In genomic region chr7:155206286-155207020, GRCh38 we compare ENCODE assay signal across 8 cellular contexts.
DNase-seq lines count a peak whose midpoint lies in the region; ATAC-seq and TF ChIP-seq lines count a peak whose summit lies in the region.

No MANE protein-coding gene starts in this region.

- ATAC-seq in GM19351 (IDR thresholded peaks at IDR 0.05; ENCODE audit: unreplicated experiment) = peak; percentile 43
- ATAC-seq in HG03571 (IDR thresholded peaks at IDR 0.05; ENCODE audit: unreplicated experiment) = peak; percentile 37
- ATAC-seq in mucosa of descending colon = peak; percentile 41

- no peak for TF ChIP-seq CTCF in mucosa of descending colon (IDR thresholded peaks at IDR 0.05)

- peak; percentile 48 for DNase-seq in AG08395 (ENCODE audit: low spot score)
- peak in 3 of 4 experiments; percentile 28 to 53 (median 48) for DNase-seq in activated CD4-positive, CD25-positive, alpha-beta regulatory T cell (lab: John Stamatoyannopoulos, UW)
- peak; percentile 47 for DNase-seq in central memory CD4-positive, alpha-beta T cell
- peak; percentile 46 to 75 (median 51) for DNase-seq in mucosa of descending colon
- DNase-seq in stimulated activated CD8-positive, alpha-beta memory T cell treated with anti-CD3 and anti-CD28 coated beads, Interleukin-7, amount 100 ng/mL, for 48 hours (ENCODE audit: extremely low read depth in 1 of 2, low read depth in 1 of 2) = peak; percentile 21 to 79
- no peak for DNase-seq in 8988T

- H3K4me1 ChIP-seq in mucosa of descending colon (ENCODE audit: low read depth) = no peaks in the 10 kb centered on the region

- H3K9me3 ChIP-seq in mucosa of descending colon = no peaks in the 10 kb centered on the region

- no peak overlapping the region for H3K4me3 ChIP-seq in mucosa of descending colon

- intact Hi-C loops in mucosa of descending colon (cut with DNase I, micrococcal nuclease) = no loop called here

- H3K36me3 ChIP-seq in mucosa of descending colon (ENCODE audit: low read depth) = no peaks in the 10 kb centered on the region
